18 cellular contexts compared by ENCODE assay signal in the genomic region with DNA sequence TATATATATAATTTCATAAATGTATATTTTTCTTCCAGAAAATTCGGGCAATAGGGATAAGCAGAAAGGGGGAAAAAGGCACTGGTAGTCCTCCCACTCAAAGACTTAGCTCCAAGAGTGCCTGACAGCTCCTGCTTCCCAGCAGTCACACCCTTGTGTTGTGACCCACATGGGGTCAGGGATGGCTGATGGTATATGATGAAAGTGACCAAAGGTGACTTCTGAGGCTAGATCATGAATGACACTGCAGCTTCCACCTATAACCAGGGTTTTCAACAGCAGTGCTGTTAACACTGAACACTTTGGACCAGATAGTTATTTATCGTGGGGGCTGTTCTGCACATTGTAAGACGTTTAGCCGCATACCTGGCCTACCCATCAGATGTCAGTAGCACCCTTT. TPM values are rescaled to one million over a fixed set of nuclear protein-coding genes. Genes with fewer than 3 reads are reported as not detected.
DNase-seq lines count a peak whose midpoint lies in the region; ATAC-seq and TF ChIP-seq lines count a peak whose summit lies in the region.
"Had no signal": no experiment of that assay in that cellular context is flagged by ENCODE, and none has a peak within 500 bp of the region (broad histone marks: within the 10 kb centered on the region; RNA-seq: fewer than 3 reads in every experiment).

No MANE protein-coding gene starts in this region.

- no peak overlapping the region for H2AFZ ChIP-seq in hepatocyte
- H2AFZ ChIP-seq: GM23248 had no signal

- H3K9me2 ChIP-seq in hepatocyte (replicated peaks; ENCODE audit: insufficient read depth) = no peaks in the 10 kb centered on the region

- no peaks in the 10 kb centered on the region for H3K9me3 ChIP-seq in right atrium auricular region
- H3K9me3 ChIP-seq in hepatocyte (ENCODE audit: low read depth) = no peaks in the 10 kb centered on the region
- no peaks in the 10 kb centered on the region for H3K9me3 ChIP-seq in liver (ENCODE audit: control insufficient read depth in 4 of 4, low read length in 3 of 4)
- H3K9me3 ChIP-seq: BLaER1 treated with 17β-estradiol and CSF1 and Interleukin-3, amounts not matched to agents 10 nM and 100 nM; HAP-1 had no signal

- ATAC-seq in Right ventricle myocardium inferior (no peak), HG03045 (IDR thresholded peaks at IDR 0.05; ENCODE audit: unreplicated experiment) (no peak), HG02623 (IDR thresholded peaks at IDR 0.05; ENCODE audit: unreplicated experiment) (no peak), HG02642 (IDR thresholded peaks at IDR 0.05; ENCODE audit: poor library complexity, unreplicated experiment) (no peak)
- ATAC-seq: CD8-positive, alpha-beta T cell had no signal

- H3K36me3 ChIP-seq in right atrium auricular region (no peaks in the 10 kb centered on the region), hepatocyte (replicated peaks; ENCODE audit: insufficient read depth, low read depth) (no peaks in the 10 kb centered on the region), liver (ENCODE audit: control insufficient read depth in 4 of 4, insufficient read depth in 3 of 4, low read depth in 1 of 4, low read length in 3 of 4) (no peaks in the 10 kb centered on the region)
- H3K36me3 ChIP-seq: BLaER1 treated with 17β-estradiol and CSF1 and Interleukin-3, amounts not matched to agents 10 nM and 100 nM; HAP-1 had no signal

- H3K27ac ChIP-seq in right atrium auricular region (no peak overlapping the region), hepatocyte (peak overlapping the region; percentile 60), liver (ENCODE audit: low read depth in 1 of 2, low read length in 2 of 2) (peak overlapping the region; percentile 78 to 87)
- H3K27ac ChIP-seq: BLaER1 treated with 17β-estradiol and CSF1 and Interleukin-3, amounts not matched to agents 10 nM and 100 nM; GM23248 had no signal

- H3K4me1 ChIP-seq in right atrium auricular region (no peaks in the 10 kb centered on the region), hepatocyte (ENCODE audit: insufficient read depth) (peaks cover 24% of the 10 kb centered on the region), liver (ENCODE audit: control insufficient read depth in 4 of 4, insufficient read depth in 4 of 4, low read length in 3 of 4) (peaks cover 23 to 50% (median 40%) of the 10 kb centered on the region in 4 donors)
- H3K4me1 ChIP-seq: HAP-1 had no signal

- TF ChIP-seq CTCF in right atrium auricular region (IDR thresholded peaks at IDR 0.05) (no peak), hepatocyte (IDR thresholded peaks at IDR 0.05; ENCODE audit: poor library complexity) (no peak), liver (IDR thresholded peaks at IDR 0.05; ENCODE audit: low read depth, low read length, missing input control) (no peak), GM10266 (IDR thresholded peaks at IDR 0.05; ENCODE audit: control insufficient read depth, insufficient read depth, low read depth, missing control alignments) (no peak)

- H3K9ac ChIP-seq in liver (ENCODE audit: low read depth in 1 of 2, low read length in 2 of 2) = no peak overlapping the region
- H3K9ac ChIP-seq: BLaER1 treated with 17β-estradiol and CSF1 and Interleukin-3, amounts not matched to agents 10 nM and 100 nM; GM23248 had no signal

- H3K4me3 ChIP-seq in right atrium auricular region (no peak overlapping the region), hepatocyte (no peak overlapping the region), liver (ENCODE audit: low read depth in 1 of 3, low read length in 3 of 3) (no peak overlapping the region)
- H3K4me3 ChIP-seq: BLaER1 treated with 17β-estradiol and CSF1 and Interleukin-3, amounts not matched to agents 10 nM and 100 nM; GM23248; HAP-1 had no signal

- intact Hi-C loops in Right ventricle myocardium inferior (cut with DNase I) = no loop called here

- peak; percentile 16 for DNase-seq in right atrium auricular region (ENCODE audit: low spot score)
- DNase-seq in Right ventricle myocardium inferior (ENCODE audit: missing footprints) = no peak
- DNase-seq in hepatocyte (ENCODE audit: low spot score) = no peak
- no peak for DNase-seq in GM10266 (ENCODE audit: extremely low spot score)
- DNase-seq: 8988T, Calu3, DND-41, EL, GM23248 had no signal

- no peaks in the 10 kb centered on the region for H3K79me2 ChIP-seq in hepatocyte

- no peaks in the 10 kb centered on the region for H4K20me1 ChIP-seq in hepatocyte (ENCODE audit: insufficient read depth, poor library complexity, severe bottlenecking)
- H4K20me1 ChIP-seq: BLaER1 treated with 17β-estradiol and CSF1 and Interleukin-3, amounts not matched to agents 10 nM and 100 nM had no signal

- no peak overlapping the region for H3K4me2 ChIP-seq in hepatocyte
- H3K4me2 ChIP-seq: BLaER1 treated with 17β-estradiol and CSF1 and Interleukin-3, amounts not matched to agents 10 nM and 100 nM had no signal

- no peak for TF ChIP-seq RAD21 in liver (IDR thresholded peaks at IDR 0.05)

- 85% methylated on average over 4 of the region's 4 CpGs for WGBS in hepatocyte (ENCODE audit: low lambda C conversion rate, missing lambda C conversion rate)
- WGBS in liver = 69% methylated on average over 4 of the region's 4 CpGs

- H3K27me3 ChIP-seq in right atrium auricular region (no peaks in the 10 kb centered on the region), hepatocyte (no peaks in the 10 kb centered on the region), liver (ENCODE audit: control insufficient read depth in 4 of 4, insufficient read depth in 4 of 4, low read length in 3 of 4) (no peaks in the 10 kb centered on the region)
- H3K27me3 ChIP-seq: BLaER1 treated with 17β-estradiol and CSF1 and Interleukin-3, amounts not matched to agents 10 nM and 100 nM had no signal

TF ChIP-seq in liver, 16 proteins besides CTCF, POLR2A, EP300 and RAD21:
- TF ChIP-seq NR2F2 (IDR thresholded peaks at IDR 0.05) (no peak), SP1 (IDR thresholded peaks at IDR 0.05) (peak; percentile 9), FOXA2 (IDR thresholded peaks at IDR 0.05) (no peak), HNF4A (conservative IDR thresholded peaks at IDR 0.05) (peak; percentile 46), FOXA1 (IDR thresholded peaks at IDR 0.05) (no peak), GABPA (IDR thresholded peaks at IDR 0.05 in 1 of 2, conservative IDR thresholded peaks at IDR 0.05 in 1 of 2) (no peak), YY1 (IDR thresholded peaks at IDR 0.05) (no peak), TAF1 (conservative IDR thresholded peaks at IDR 0.05) (no peak), EGR1 (IDR thresholded peaks at IDR 0.05; ENCODE audit: low read depth in 2 of 2) (no peak), RXRA (IDR thresholded peaks at IDR 0.05) (peak; percentile 45 to 53), HNF4G (IDR thresholded peaks at IDR 0.05) (no peak), JUND (IDR thresholded peaks at IDR 0.05) (no peak)
- TF ChIP-seq, protein P1, sequence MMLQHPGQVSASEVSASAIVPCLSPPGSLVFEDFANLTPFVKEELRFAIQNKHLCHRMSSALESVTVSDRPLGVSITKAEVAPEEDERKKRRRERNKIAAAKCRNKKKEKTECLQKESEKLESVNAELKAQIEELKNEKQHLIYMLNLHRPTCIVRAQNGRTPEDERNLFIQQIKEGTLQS (IDR thresholded peaks at IDR 0.05) = no peak
- TF ChIP-seq, protein P2, sequence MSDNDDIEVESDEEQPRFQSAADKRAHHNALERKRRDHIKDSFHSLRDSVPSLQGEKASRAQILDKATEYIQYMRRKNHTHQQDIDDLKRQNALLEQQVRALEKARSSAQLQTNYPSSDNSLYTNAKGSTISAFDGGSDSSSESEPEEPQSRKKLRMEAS (IDR thresholded peaks at IDR 0.05) = no peak
- TF ChIP-seq, protein P3, sequence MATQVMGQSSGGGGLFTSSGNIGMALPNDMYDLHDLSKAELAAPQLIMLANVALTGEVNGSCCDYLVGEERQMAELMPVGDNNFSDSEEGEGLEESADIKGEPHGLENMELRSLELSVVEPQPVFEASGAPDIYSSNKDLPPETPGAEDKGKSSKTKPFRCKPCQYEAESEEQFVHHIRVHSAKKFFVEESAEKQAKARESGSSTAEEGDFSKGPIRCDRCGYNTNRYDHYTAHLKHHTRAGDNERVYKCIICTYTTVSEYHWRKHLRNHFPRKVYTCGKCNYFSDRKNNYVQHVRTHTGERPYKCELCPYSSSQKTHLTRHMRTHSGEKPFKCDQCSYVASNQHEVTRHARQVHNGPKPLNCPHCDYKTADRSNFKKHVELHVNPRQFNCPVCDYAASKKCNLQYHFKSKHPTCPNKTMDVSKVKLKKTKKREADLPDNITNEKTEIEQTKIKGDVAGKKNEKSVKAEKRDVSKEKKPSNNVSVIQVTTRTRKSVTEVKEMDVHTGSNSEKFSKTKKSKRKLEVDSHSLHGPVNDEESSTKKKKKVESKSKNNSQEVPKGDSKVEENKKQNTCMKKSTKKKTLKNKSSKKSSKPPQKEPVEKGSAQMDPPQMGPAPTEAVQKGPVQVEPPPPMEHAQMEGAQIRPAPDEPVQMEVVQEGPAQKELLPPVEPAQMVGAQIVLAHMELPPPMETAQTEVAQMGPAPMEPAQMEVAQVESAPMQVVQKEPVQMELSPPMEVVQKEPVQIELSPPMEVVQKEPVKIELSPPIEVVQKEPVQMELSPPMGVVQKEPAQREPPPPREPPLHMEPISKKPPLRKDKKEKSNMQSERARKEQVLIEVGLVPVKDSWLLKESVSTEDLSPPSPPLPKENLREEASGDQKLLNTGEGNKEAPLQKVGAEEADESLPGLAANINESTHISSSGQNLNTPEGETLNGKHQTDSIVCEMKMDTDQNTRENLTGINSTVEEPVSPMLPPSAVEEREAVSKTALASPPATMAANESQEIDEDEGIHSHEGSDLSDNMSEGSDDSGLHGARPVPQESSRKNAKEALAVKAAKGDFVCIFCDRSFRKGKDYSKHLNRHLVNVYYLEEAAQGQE (IDR thresholded peaks at IDR 0.05) = no peak
- TF ChIP-seq, protein P4, sequence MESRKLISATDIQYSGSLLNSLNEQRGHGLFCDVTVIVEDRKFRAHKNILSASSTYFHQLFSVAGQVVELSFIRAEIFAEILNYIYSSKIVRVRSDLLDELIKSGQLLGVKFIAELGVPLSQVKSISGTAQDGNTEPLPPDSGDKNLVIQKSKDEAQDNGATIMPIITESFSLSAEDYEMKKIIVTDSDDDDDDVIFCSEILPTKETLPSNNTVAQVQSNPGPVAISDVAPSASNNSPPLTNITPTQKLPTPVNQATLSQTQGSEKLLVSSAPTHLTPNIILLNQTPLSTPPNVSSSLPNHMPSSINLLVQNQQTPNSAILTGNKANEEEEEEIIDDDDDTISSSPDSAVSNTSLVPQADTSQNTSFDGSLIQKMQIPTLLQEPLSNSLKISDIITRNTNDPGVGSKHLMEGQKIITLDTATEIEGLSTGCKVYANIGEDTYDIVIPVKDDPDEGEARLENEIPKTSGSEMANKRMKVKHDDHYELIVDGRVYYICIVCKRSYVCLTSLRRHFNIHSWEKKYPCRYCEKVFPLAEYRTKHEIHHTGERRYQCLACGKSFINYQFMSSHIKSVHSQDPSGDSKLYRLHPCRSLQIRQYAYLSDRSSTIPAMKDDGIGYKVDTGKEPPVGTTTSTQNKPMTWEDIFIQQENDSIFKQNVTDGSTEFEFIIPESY (IDR thresholded peaks at IDR 0.05) = no peak

RNA-seq across cellular contexts. Expression of a gene that starts 22.3 kb away (rescaled TPM):
- total RNA-seq in right atrium auricular region (10 to 100 TPM; 10.0 to 19.6 TPM), Right ventricle myocardium inferior (26.5 TPM), hepatocyte (0.84 and 1.6 TPM in 2 replicates), liver (10 to 100 TPM in 1 of 2 donors, 1 to 10 TPM in 1; 8.8 to 10.2 TPM)
- polyA plus RNA-seq in hepatocyte (1.1 and 1.6 TPM in 2 replicates), liver (10 to 100 TPM; 11.9 to 12.3 TPM)
- total RNA-seq: G401, HT-29 had no signal

Comparison
In these comparisons a context has a peak if more than half of its experiments do, and no peak if none do; other contexts are left out.
1. H3K27ac ChIP-seq: peak in hepatocyte (single experiment) and liver (2 of 2); none in right atrium auricular region (0 of 2).